1 cellular context compared by ENCODE assay signal in genomic region chr10:33376476-33376875, GRCh38.
TF ChIP-seq lines count a peak whose summit lies in the region.

No MANE protein-coding gene starts in this region.

TF ChIP-seq in IMR-90, 13 proteins besides CTCF, POLR2A, EP300 and RAD21 (continued from another document):
- TF ChIP-seq ELK1 (IDR thresholded peaks at IDR 0.05; ENCODE audit: borderline replicate concordance, low read depth, low read length) (no peak), NFE2L2 (IDR thresholded peaks at IDR 0.05; ENCODE audit: low read depth, low read length) (no peak), MAZ (IDR thresholded peaks at IDR 0.05; ENCODE audit: borderline replicate concordance, low read depth, low read length) (no peak), FOS (IDR thresholded peaks at IDR 0.05; ENCODE audit: low read depth, low read length) (no peak), CHD1 (IDR thresholded peaks at IDR 0.05; ENCODE audit: low read depth, low read length) (no peak), RFX5 (IDR thresholded peaks at IDR 0.05; ENCODE audit: low read depth, low read length) (no peak), RCOR1 (IDR thresholded peaks at IDR 0.05; ENCODE audit: insufficient replicate concordance, low read length) (no peak), MXI1 (IDR thresholded peaks at IDR 0.05; ENCODE audit: borderline replicate concordance, low read depth, low read length) (no peak), MAFK (IDR thresholded peaks at IDR 0.05; ENCODE audit: low read depth, low read length) (no peak), USF2 (IDR thresholded peaks at IDR 0.05; ENCODE audit: low read depth, low read length) (no peak)
